In the genomic region with DNA sequence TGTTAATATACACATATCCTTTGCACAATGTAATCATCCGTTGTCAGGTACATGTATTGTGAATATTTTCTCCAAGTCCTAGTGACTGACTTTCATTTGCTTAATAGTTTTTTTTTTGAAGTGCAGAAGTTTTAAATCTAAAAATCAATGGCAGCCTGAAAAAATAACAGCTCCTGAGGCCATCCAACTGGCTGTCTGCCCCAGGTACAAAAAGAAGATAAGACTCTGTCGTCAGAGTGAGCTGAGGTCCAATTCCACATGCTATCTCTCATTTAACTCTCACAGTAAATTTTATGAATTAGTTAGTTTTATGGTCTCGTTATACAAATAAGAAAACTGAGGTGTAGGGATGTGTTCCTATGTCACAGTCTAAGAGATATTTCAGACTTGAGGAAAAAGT, we compare ENCODE assay signal across 37 cellular contexts. TPM values are rescaled to one million over a fixed set of nuclear protein-coding genes. Genes with fewer than 3 reads are reported as not detected.
"Had no signal": no experiment of that assay in that cellular context is flagged by ENCODE, and none has a peak within 500 bp of the region (broad histone marks: within the 10 kb centered on the region; RNA-seq: fewer than 3 reads in every experiment).

No MANE protein-coding gene starts in this region.

- H3K27me3 ChIP-seq: body of pancreas, brain microvascular endothelial cell, breast epithelium had no signal

- H3K27ac ChIP-seq: adrenal gland, body of pancreas, brain microvascular endothelial cell, breast epithelium, VCaP had no signal

- H3K36me3 ChIP-seq: adrenal gland, brain microvascular endothelial cell, breast epithelium had no signal

- DNase-seq: activated B cell treated with CpG ODN at 0.5 μM for 24 hours; activated CD4-positive, alpha-beta memory T cell treated with anti-CD3 and anti-CD28 coated beads for 36 hours; activated CD4-positive, alpha-beta T cell treated with anti-CD3 and anti-CD28 coated beads for 4 hours; activated CD4-positive, alpha-beta T cell treated with anti-CD3 and anti-CD28 coated beads, Interleukin-2, amount 10 ng/mL, durations not matched to agents 24 days and 14 days; activated CD4-positive, alpha-beta T cell treated with anti-CD3 and anti-CD28 coated beads, Interleukin-2, amount 50 U/mL, for 1 hour; activated CD4-positive, alpha-beta T cell treated with anti-CD3 and anti-CD28 coated beads, Interleukin-2, amount 50 U/mL, for 4 hours; activated CD4-positive, CD25-positive, alpha-beta regulatory T cell treated with anti-CD3 and anti-CD28 coated beads, Interleukin-2, amount 50 U/mL, for 72 hours; activated CD8-positive, alpha-beta memory T cell treated with anti-CD3 and anti-CD28 coated beads, Interleukin-2, amount 50 U/mL, for 4 hours; activated CD8-positive, alpha-beta T cell treated with anti-CD3 and anti-CD28 coated beads for 36 hours; activated effector memory CD4-positive, alpha-beta T cell treated with anti-CD3 and anti-CD28 coated beads, Interleukin-2, amount 50 U/mL, for 16 hours; activated gamma-delta T cell treated with Interleukin-2 at 50 U/mL for 16 hours; activated naive CD4-positive, alpha-beta T cell; activated naive CD4-positive, alpha-beta T cell treated with anti-CD3 and anti-CD28 coated beads for 36 hours; activated naive CD4-positive, alpha-beta T cell treated with anti-CD3 and anti-CD28 coated beads, Interleukin-2, amount 50 U/mL, for 16 hours; activated naive CD8-positive, alpha-beta T cell treated with anti-CD3 and anti-CD28 coated beads for 36 hours; activated T-cell treated with anti-CD3 and anti-CD28 coated beads for 4 hours; activated T-cell treated with anti-CD3 and anti-CD28 coated beads, Interleukin-2, amount 50 U/mL, for 1 hour; activated T-cell treated with anti-CD3 and anti-CD28 coated beads, Interleukin-2, amount 50 U/mL, for 4 hours; activated T-cell treated with anti-CD3 and anti-CD28 coated beads, Interleukin-2, amount 50 U/mL, for 72 hours; amniotic stem cell; aorta; brain microvascular endothelial cell; central memory CD4-positive, alpha-beta T cell; T-helper 1 cell; T-helper 2 cell; T-helper 9 cell had no signal

- H3K4me1 ChIP-seq: body of pancreas, breast epithelium had no signal

- H3K9me3 ChIP-seq: adrenal gland, body of pancreas, breast epithelium had no signal

- H3K4me3 ChIP-seq: adrenal gland, body of pancreas, breast epithelium had no signal

- FAIRE-seq: astrocyte, TTC549 had no signal

- ATAC-seq: activated CD8-positive, alpha-beta T cell treated with anti-CD3 and anti-CD28 coated beads for 36 hours; activated naive CD4-positive, alpha-beta T cell treated with anti-CD3 and anti-CD28 coated beads, Interleukin-2, amount 50 U/mL, for 72 hours; activated T-cell treated with anti-CD3 and anti-CD28 coated beads, Interleukin-2, amount 50 U/mL, for 4 hours; activated T-cell treated with anti-CD3 and anti-CD28 coated beads, Interleukin-2, amount 50 U/mL, for 72 hours; activated T-helper 17 cell treated with anti-CD3 and anti-CD28 coated beads, Interleukin-2, amount 50 U/mL, for 72 hours; body of pancreas had no signal

RNA-seq across cellular contexts. Expression of a gene that starts 21.0 kb away (rescaled TPM):
- total RNA-seq: activated B cell treated with CpG ODN at 0.5 μM for 24 hours; activated CD4-positive, alpha-beta memory T cell treated with anti-CD3 and anti-CD28 coated beads for 36 hours; activated CD4-positive, alpha-beta T cell treated with anti-CD3 and anti-CD28 coated beads, Interleukin-2, amount 10 ng/mL, durations not matched to agents 24 days and 14 days; activated CD8-positive, alpha-beta memory T cell treated with anti-CD3 and anti-CD28 coated beads for 36 hours; activated CD8-positive, alpha-beta T cell treated with anti-CD3 and anti-CD28 coated beads for 36 hours; activated naive CD4-positive, alpha-beta T cell treated with anti-CD3 and anti-CD28 coated beads for 36 hours; activated naive CD4-positive, alpha-beta T cell treated with anti-CD3 and anti-CD28 coated beads, Interleukin-2, amount 50 U/mL, for 72 hours; activated naive CD8-positive, alpha-beta T cell treated with anti-CD3 and anti-CD28 coated beads for 36 hours; activated T-cell treated with anti-CD3 and anti-CD28 coated beads, Interleukin-2, amount 50 U/mL, for 72 hours; activated T-helper 1 cell treated with anti-CD3 and anti-CD28 coated beads, Interleukin-12 subunit alpha, Interleukin-12 subunit beta, Interleukin-2, Interleukin-4 antibody, amounts not matched to agents 30 ng/mL and 10 ng/mL and 1 ng/mL, durations not matched to agents 14 hours and 24 hours and 36 hours; activated T-helper 17 cell treated with anti-CD3 and anti-CD28 coated beads, Interleukin-2, amount 50 U/mL, for 72 hours had no signal

RNA-seq across cellular contexts. Expression of a gene that starts 31.3 kb away (rescaled TPM):
- total RNA-seq: activated B cell treated with CpG ODN at 0.5 μM for 24 hours; activated CD4-positive, alpha-beta memory T cell treated with anti-CD3 and anti-CD28 coated beads for 36 hours; activated CD4-positive, alpha-beta T cell treated with anti-CD3 and anti-CD28 coated beads, Interleukin-2, amount 10 ng/mL, durations not matched to agents 24 days and 14 days; activated CD8-positive, alpha-beta memory T cell treated with anti-CD3 and anti-CD28 coated beads for 36 hours; activated CD8-positive, alpha-beta T cell treated with anti-CD3 and anti-CD28 coated beads for 36 hours; activated naive CD4-positive, alpha-beta T cell treated with anti-CD3 and anti-CD28 coated beads for 36 hours; activated naive CD4-positive, alpha-beta T cell treated with anti-CD3 and anti-CD28 coated beads, Interleukin-2, amount 50 U/mL, for 72 hours; activated naive CD8-positive, alpha-beta T cell treated with anti-CD3 and anti-CD28 coated beads for 36 hours; activated T-cell treated with anti-CD3 and anti-CD28 coated beads, Interleukin-2, amount 50 U/mL, for 72 hours; activated T-helper 17 cell treated with anti-CD3 and anti-CD28 coated beads, Interleukin-2, amount 50 U/mL, for 72 hours; adrenal gland; aorta; astrocyte; breast epithelium; cardiac septum had no signal

RNA-seq across cellular contexts. Expression of a gene that starts 32.8 kb away (rescaled TPM):
- total RNA-seq: activated B cell treated with CpG ODN at 0.5 μM for 24 hours, cardiac septum had no signal

RNA-seq across cellular contexts. Expression of a gene that starts 54.2 kb away (rescaled TPM):
- total RNA-seq: activated B cell treated with CpG ODN at 0.5 μM for 24 hours; activated CD4-positive, alpha-beta memory T cell treated with anti-CD3 and anti-CD28 coated beads for 36 hours; activated CD4-positive, alpha-beta T cell treated with anti-CD3 and anti-CD28 coated beads, Interleukin-2, amount 10 ng/mL, durations not matched to agents 24 days and 14 days; activated CD8-positive, alpha-beta memory T cell treated with anti-CD3 and anti-CD28 coated beads for 36 hours; activated CD8-positive, alpha-beta T cell treated with anti-CD3 and anti-CD28 coated beads for 36 hours; activated naive CD4-positive, alpha-beta T cell treated with anti-CD3 and anti-CD28 coated beads for 36 hours; activated naive CD4-positive, alpha-beta T cell treated with anti-CD3 and anti-CD28 coated beads, Interleukin-2, amount 50 U/mL, for 72 hours; activated naive CD8-positive, alpha-beta T cell treated with anti-CD3 and anti-CD28 coated beads for 36 hours; activated T-cell treated with anti-CD3 and anti-CD28 coated beads, Interleukin-2, amount 50 U/mL, for 4 hours; activated T-cell treated with anti-CD3 and anti-CD28 coated beads, Interleukin-2, amount 50 U/mL, for 72 hours; activated T-helper 1 cell treated with anti-CD3 and anti-CD28 coated beads, Interleukin-12 subunit alpha, Interleukin-12 subunit beta, Interleukin-2, Interleukin-4 antibody, amounts not matched to agents 30 ng/mL and 10 ng/mL and 1 ng/mL, durations not matched to agents 14 hours and 24 hours and 36 hours; activated T-helper 17 cell treated with anti-CD3 and anti-CD28 coated beads, Interleukin-2, amount 50 U/mL, for 72 hours; adrenal gland; aorta; astrocyte; body of pancreas; cardiac septum had no signal
- polyA plus RNA-seq: adrenal gland, aorta had no signal
